Comparison of ENCODE assay signal across 1 cellular context in the genomic region with DNA sequence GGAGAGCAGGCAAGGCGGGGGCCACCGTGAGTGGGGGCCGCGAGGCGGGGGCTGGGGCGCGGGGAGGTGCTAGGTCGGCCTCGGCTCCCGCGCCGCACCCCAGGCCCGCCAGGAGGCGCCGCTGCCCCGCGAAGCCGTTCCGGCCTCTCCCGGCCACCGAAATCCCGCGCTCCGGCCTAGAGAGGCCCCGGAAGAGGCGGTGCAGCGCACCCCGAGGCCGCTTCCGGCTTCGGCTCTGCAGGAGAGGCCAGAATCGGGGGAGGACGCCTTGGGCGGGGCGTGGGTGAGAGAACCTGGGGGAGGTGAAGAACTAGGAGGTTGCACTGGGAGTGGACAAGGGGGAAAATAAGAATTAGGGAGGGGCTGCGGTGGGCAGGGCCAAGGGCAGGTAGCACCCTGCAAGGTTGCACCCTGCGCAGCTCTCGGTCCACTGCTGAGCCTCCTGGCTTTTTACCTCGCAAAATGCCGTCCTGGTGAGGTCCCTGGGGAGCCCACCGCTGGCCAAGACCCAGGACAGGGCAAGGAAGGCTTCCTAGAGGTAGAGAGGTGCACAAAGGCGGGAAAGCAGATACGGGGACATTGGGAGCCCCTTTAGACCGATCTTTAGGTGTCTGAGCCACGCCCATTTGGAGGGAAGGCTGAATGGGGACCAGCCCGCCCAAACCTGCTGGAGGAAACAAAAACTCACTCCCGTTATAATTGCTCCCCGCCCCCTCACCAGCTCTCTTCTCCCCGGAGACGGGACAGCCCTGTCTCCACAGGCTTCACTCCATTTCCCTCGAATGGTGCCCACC.
TF ChIP-seq lines count a peak whose summit lies in the region.

No MANE protein-coding gene starts in this region.

TF ChIP-seq in HepG2, 621 proteins besides CTCF, POLR2A, EP300 and RAD21 (continued from another document and continues in another):
- peak; percentile 69; the same call in 1 of the 2 replicates for TF ChIP-seq ARID5B (CRISPR knock-in tag; IDR thresholded peaks at IDR 0.05)
- TF ChIP-seq, protein P1, sequence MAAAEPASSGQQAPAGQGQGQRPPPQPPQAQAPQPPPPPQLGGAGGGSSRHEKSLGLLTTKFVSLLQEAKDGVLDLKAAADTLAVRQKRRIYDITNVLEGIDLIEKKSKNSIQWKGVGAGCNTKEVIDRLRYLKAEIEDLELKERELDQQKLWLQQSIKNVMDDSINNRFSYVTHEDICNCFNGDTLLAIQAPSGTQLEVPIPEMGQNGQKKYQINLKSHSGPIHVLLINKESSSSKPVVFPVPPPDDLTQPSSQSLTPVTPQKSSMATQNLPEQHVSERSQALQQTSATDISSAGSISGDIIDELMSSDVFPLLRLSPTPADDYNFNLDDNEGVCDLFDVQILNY (CRISPR knock-in tag; conservative IDR thresholded peaks at IDR 0.05): peak; percentile 88
- TF ChIP-seq, protein P2, sequence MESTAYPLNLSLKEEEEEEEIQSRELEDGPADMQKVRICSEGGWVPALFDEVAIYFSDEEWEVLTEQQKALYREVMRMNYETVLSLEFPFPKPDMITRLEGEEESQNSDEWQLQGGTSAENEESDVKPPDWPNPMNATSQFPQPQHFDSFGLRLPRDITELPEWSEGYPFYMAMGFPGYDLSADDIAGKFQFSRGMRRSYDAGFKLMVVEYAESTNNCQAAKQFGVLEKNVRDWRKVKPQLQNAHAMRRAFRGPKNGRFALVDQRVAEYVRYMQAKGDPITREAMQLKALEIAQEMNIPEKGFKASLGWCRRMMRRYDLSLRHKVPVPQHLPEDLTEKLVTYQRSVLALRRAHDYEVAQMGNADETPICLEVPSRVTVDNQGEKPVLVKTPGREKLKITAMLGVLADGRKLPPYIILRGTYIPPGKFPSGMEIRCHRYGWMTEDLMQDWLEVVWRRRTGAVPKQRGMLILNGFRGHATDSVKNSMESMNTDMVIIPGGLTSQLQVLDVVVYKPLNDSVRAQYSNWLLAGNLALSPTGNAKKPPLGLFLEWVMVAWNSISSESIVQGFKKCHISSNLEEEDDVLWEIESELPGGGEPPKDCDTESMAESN (CRISPR knock-in tag; conservative IDR thresholded peaks at IDR 0.05): peak; percentile 79; the same call in 1 of the 2 replicates
- peak; percentile 83 for TF ChIP-seq YY1 (IDR thresholded peaks at IDR 0.05; ENCODE audit: insufficient read depth, insufficient replicate concordance, low read depth, low read length)
- no peak for TF ChIP-seq ZSCAN22 (CRISPR knock-in tag; IDR thresholded peaks at IDR 0.05)
- TF ChIP-seq MBNL3 (CRISPR knock-in tag; conservative IDR thresholded peaks at IDR 0.05): no peak
- TF ChIP-seq ZNF430 (CRISPR knock-in tag; IDR thresholded peaks at IDR 0.05): 0 out of 2 replicates have a peak, but pooled peaks have one; percentile 52
- peak; percentile 57; the same call in 1 of the 2 replicates for TF ChIP-seq ZBTB10 (CRISPR knock-in tag; IDR thresholded peaks at IDR 0.05; ENCODE audit: borderline replicate concordance)
- TF ChIP-seq ZNF432 (CRISPR knock-in tag; IDR thresholded peaks at IDR 0.05; ENCODE audit: borderline replicate concordance): no peak
- TF ChIP-seq, protein P3, sequence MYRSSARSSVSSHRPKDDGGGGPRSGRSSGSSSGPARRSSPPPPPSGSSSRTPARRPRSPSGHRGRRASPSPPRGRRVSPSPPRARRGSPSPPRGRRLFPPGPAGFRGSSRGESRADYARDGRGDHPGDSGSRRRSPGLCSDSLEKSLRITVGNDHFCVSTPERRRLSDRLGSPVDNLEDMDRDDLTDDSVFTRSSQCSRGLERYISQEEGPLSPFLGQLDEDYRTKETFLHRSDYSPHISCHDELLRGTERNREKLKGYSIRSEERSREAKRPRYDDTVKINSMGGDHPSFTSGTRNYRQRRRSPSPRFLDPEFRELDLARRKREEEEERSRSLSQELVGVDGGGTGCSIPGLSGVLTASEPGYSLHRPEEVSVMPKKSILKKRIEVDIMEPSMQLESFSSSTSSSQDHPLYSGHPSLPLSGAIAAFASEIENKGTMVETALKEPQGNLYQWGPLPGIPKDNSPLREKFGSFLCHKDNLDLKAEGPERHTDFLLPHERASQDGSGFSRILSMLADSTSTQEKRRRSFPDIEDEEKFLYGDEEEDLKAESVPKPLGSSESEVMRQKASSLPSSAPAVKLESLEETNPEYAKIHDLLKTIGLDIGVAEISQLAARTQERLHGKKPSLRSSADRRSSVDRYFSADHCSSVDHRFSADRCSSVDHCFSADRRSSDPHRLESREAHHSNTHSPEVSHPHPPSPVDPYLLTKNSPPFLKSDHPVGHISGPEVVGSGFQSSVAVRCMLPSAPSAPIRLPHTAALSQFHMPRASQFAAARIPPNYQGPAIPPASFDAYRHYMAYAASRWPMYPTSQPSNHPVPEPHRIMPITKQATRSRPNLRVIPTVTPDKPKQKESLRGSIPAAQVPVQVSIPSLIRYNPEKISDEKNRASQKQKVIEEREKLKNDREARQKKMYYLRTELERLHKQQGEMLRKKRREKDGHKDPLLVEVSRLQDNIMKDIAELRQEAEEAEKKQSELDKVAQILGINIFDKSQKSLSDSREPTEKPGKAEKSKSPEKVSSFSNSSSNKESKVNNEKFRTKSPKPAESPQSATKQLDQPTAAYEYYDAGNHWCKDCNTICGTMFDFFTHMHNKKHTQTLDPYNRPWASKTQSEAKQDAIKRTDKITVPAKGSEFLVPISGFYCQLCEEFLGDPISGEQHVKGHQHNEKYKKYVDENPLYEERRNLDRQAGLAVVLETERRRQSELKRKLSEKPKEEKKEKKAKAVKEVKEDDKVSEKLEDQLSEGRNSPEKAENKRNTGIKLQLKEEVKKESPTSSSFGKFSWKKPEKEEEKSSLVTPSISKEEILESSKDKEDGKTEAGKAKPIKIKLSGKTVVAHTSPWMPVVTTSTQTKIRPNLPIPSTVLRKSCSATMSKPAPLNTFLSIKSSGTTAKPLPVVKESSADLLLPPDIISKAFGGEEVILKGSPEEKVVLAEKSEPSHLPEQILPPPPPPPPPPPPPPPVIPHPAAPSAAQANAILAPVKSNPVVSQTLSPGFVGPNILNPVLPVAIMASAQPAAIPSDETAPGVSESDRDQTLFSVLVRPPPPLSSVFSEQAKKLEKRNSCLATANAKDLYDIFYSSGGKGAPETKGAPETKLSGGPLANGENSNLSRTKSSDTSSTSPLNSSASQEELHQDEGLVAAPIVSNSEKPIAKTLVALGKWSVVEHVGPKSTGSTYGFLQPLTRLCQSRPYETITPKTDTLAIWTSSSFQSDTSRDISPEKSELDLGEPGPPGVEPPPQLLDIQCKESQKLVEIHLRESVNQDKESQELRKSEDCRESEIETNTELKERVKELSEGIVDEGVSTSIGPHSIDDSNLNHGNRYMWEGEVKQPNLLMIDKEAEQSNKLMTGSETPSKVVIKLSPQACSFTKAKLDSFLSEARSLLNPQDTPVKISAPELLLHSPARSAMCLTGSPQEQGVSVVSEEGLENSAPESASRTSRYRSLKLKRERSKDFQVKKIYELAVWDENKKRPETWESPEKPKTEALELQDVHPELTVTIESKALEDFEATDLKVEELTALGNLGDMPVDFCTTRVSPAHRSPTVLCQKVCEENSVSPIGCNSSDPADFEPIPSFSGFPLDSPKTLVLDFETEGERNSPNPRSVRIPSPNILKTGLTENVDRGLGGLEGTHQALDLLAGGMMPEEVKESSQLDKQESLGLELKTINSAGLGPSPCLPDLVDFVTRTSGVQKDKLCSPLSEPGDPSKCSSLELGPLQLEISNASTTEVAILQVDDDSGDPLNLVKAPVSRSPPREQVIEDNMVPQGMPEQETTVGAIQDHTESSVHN (CRISPR knock-in tag; IDR thresholded peaks at IDR 0.05): no peak
- TF ChIP-seq HNF4A (CRISPR knock-in tag; IDR thresholded peaks at IDR 0.05): peak; percentile 20; the same call in 1 of the 2 replicates
- TF ChIP-seq ZNF414 (CRISPR knock-in tag; IDR thresholded peaks at IDR 0.05): peak; percentile 89; the same call in 1 of the 2 replicates
- 0 out of 2 replicates have a peak, but pooled peaks have one; percentile 38 for TF ChIP-seq MIER2 (CRISPR knock-in tag; IDR thresholded peaks at IDR 0.05)
- no peak for TF ChIP-seq ZNF780A (CRISPR knock-in tag; IDR thresholded peaks at IDR 0.05)
- TF ChIP-seq KAT8 (CRISPR knock-in tag; IDR thresholded peaks at IDR 0.05): peak; percentile 97
- TF ChIP-seq DR1 (CRISPR knock-in tag; IDR thresholded peaks at IDR 0.05): no peak; the same call in 1 of the 2 replicates
- TF ChIP-seq ZNF549 (CRISPR knock-in tag; IDR thresholded peaks at IDR 0.05): no peak
- 0 out of 2 replicates have a peak, but pooled peaks have one; percentile 75 for TF ChIP-seq MYNN (CRISPR knock-in tag; IDR thresholded peaks at IDR 0.05; ENCODE audit: low read depth)
